Comparison of ENCODE assay signal across 25 cellular contexts in genomic region chr15:95375281-95375680, GRCh38.
"Had no signal": no experiment of that assay in that cellular context is flagged by ENCODE, and none has a peak within 500 bp of the region (broad histone marks: within the 10 kb centered on the region; RNA-seq: fewer than 3 reads in every experiment).

No MANE protein-coding gene starts in this region.

- H3K9me3 ChIP-seq: MG63, Peyer's patch, SJSA1 had no signal

- H3K4me1 ChIP-seq: Peyer's patch, SJSA1 had no signal

- H3K4me3 ChIP-seq: MG63, Peyer's patch, SJSA1, SK-N-MC had no signal

- H3K27me3 ChIP-seq: MG63, Peyer's patch, SJSA1 had no signal

- DNase-seq: IMR-90, Karpas-422, KG1, MG63, NCI-H1092, NCI-H1105 treated with DMSO at 0.1 percent for 48 hours, NCI-H1417 treated with DMSO at 0.1 percent for 48 hours, NCI-H146, NCI-H1694 treated with DMSO at 0.1 percent for 48 hours, NCI-H1930, NCI-H2081 treated with DMSO at 0.1 percent for 48 hours, NCI-H2171, NCI-H226, NCI-H446, NCI-H510A, NCI-H524 treated with DMSO at 0.1 percent for 48 hours, NCI-H69, NCI-H774, PC-3, Peyer's patch, Right ventricle myocardium superior, SIG-M5 had no signal

- H3K36me3 ChIP-seq: MG63, Peyer's patch, SJSA1 had no signal

- ATAC-seq: HepG2, PC-3 had no signal
